Comparison of ENCODE assay signal across 12 cellular contexts in genomic region chr3:177106184-177106583, GRCh38.
A peak's percentile ranks its signal among the peaks of the same experiment; 100 is the strongest.
DNase-seq lines count a peak whose midpoint lies in the region; ATAC-seq, FAIRE-seq and TF ChIP-seq lines count a peak whose summit lies in the region.
"Had no signal": no experiment of that assay in that cellular context is flagged by ENCODE, and none has a peak within 500 bp of the region (broad histone marks: within the 10 kb centered on the region; RNA-seq: fewer than 3 reads in every experiment).

No MANE protein-coding gene starts in this region.

- peak; percentile 53 for ATAC-seq in GM18909 (IDR thresholded peaks at IDR 0.05; ENCODE audit: poor library complexity, unreplicated experiment)
- ATAC-seq in HG02642 (IDR thresholded peaks at IDR 0.05; ENCODE audit: poor library complexity, unreplicated experiment): peak; percentile 55
- no peak for ATAC-seq in HG02571 (IDR thresholded peaks at IDR 0.05; ENCODE audit: unreplicated experiment)
- ATAC-seq: effector memory CD8-positive, alpha-beta T cell had no signal

- H3K27ac Mint-ChIP-seq in activated CD4-positive, alpha-beta memory T cell treated with anti-CD3 and anti-CD28 coated beads, Interleukin-2, amount 10 ng/mL, durations not matched to agents 7 days and 5 days: no peak overlapping the region
- H3K27ac Mint-ChIP-seq: activated CD4-positive, alpha-beta T cell treated with anti-CD3 and anti-CD28 coated beads, Interleukin-2, amount 10 ng/mL, durations not matched to agents 24 days and 14 days had no signal

- H3K4me3 ChIP-seq in OCI-LY3 (ENCODE audit: low read length): peak overlapping the region; percentile 62
- H3K4me3 ChIP-seq in mesodermal cell (ENCODE audit: extremely low read depth, insufficient read depth, low read length, poor library complexity, severe bottlenecking): no peak overlapping the region
- H3K4me3 ChIP-seq: spleen had no signal

- WGBS in mesodermal cell (ENCODE audit: insufficient coverage in 2 of 2), 2 experiments: 88 to 91% methylated on average over 5 to 7 of the region's 7 CpGs

- H3K4me1 ChIP-seq in OCI-LY3 (ENCODE audit: low read length): peaks cover 49% of the 10 kb centered on the region
- H3K4me1 ChIP-seq in mesodermal cell (ENCODE audit: control insufficient read depth, insufficient read depth, low read length, poor library complexity, severe bottlenecking): peaks cover 19% of the 10 kb centered on the region

- H4K20me1 ChIP-seq in OCI-LY3 (ENCODE audit: insufficient read depth, low read length): peaks cover 99% of the 10 kb centered on the region

- no peaks in the 10 kb centered on the region for H3K27me3 ChIP-seq in OCI-LY3 (ENCODE audit: low read depth, low read length)
- H3K27me3 ChIP-seq: spleen had no signal

- DNase-seq in activated CD4-positive, alpha-beta memory T cell treated with anti-CD3 and anti-CD28 coated beads, Interleukin-2, amount 10 ng/mL, durations not matched to agents 7 days and 5 days: no peak
- DNase-seq in D721Med (ENCODE audit: insufficient read length, low spot score): no peak
- DNase-seq: activated CD4-positive, alpha-beta T cell treated with anti-CD3 and anti-CD28 coated beads, Interleukin-2, amount 10 ng/mL, durations not matched to agents 24 days and 14 days; effector memory CD8-positive, alpha-beta T cell; EL; NCI-H187 treated with DMSO at 0.1 percent for 48 hours; spleen had no signal

- peaks cover 3% of the 10 kb centered on the region for H3K9me3 Mint-ChIP-seq in activated CD4-positive, alpha-beta memory T cell treated with anti-CD3 and anti-CD28 coated beads, Interleukin-2, amount 10 ng/mL, durations not matched to agents 7 days and 5 days
- H3K9me3 Mint-ChIP-seq: effector memory CD8-positive, alpha-beta T cell had no signal

- peak overlapping the region; percentile 87 for H3K4me2 ChIP-seq in OCI-LY3 (ENCODE audit: low read length)

- FAIRE-seq in D721Med (lab: Jason Lieb, UNC): no peak

- H3K27ac ChIP-seq in OCI-LY3 (ENCODE audit: low read length) (no peak overlapping the region), mesodermal cell (ENCODE audit: low read depth, low read length, severe bottlenecking) (peak overlapping the region; percentile 31)
- H3K27ac ChIP-seq: spleen had no signal

- TF ChIP-seq CTCF in OCI-LY3 (IDR thresholded peaks at IDR 0.05; ENCODE audit: low read depth, low read length) (no peak), D721Med (IDR thresholded peaks at IDR 0.05; ENCODE audit: insufficient read depth, missing control alignments) (no peak)

- H3K79me2 ChIP-seq in OCI-LY3 (ENCODE audit: low read length): peaks cover 100% of the 10 kb centered on the region

- H2AFZ ChIP-seq in OCI-LY3 (ENCODE audit: low read depth, low read length): no peak overlapping the region

- H3K9me3 ChIP-seq in OCI-LY3 (ENCODE audit: insufficient read depth, low read length): no peaks in the 10 kb centered on the region
- H3K9me3 ChIP-seq in mesodermal cell (ENCODE audit: control insufficient read depth, low read length): no peaks in the 10 kb centered on the region
- H3K9me3 ChIP-seq: spleen had no signal

- CTCF ChIA-PET in activated CD4-positive, alpha-beta memory T cell treated with anti-CD3 and anti-CD28 coated beads, Interleukin-2, amount 10 ng/mL, durations not matched to agents 7 days and 5 days (lab: Charles Lee): no interaction called here

- H3K36me3 ChIP-seq in OCI-LY3 (replicated peaks; ENCODE audit: low read depth, low read length) (no peaks in the 10 kb centered on the region), mesodermal cell (ENCODE audit: control insufficient read depth, insufficient read depth, low read length) (no peaks in the 10 kb centered on the region)
- H3K36me3 ChIP-seq: spleen had no signal

- no peak overlapping the region for H3K9ac ChIP-seq in OCI-LY3 (ENCODE audit: low read length)

- peaks cover 32% of the 10 kb centered on the region for H3K4me1 Mint-ChIP-seq in activated CD4-positive, alpha-beta memory T cell treated with anti-CD3 and anti-CD28 coated beads, Interleukin-2, amount 10 ng/mL, durations not matched to agents 7 days and 5 days

- peaks cover 10% of the 10 kb centered on the region for H3K36me3 Mint-ChIP-seq in activated CD4-positive, alpha-beta memory T cell treated with anti-CD3 and anti-CD28 coated beads, Interleukin-2, amount 10 ng/mL, durations not matched to agents 7 days and 5 days (ENCODE audit: low read depth)

- POLR2A ChIA-PET in activated CD4-positive, alpha-beta memory T cell treated with anti-CD3 and anti-CD28 coated beads, Interleukin-2, amount 10 ng/mL, durations not matched to agents 7 days and 5 days (lab: Charles Lee): interaction anchor here (1.4 kb wide), 1 partner anchor 11 kb away, joined by 4 read pairs; no protein-coding TSS in a partner anchor

- H3K27me3 Mint-ChIP-seq in activated CD4-positive, alpha-beta memory T cell treated with anti-CD3 and anti-CD28 coated beads, Interleukin-2, amount 10 ng/mL, durations not matched to agents 7 days and 5 days: no peaks in the 10 kb centered on the region
- H3K27me3 Mint-ChIP-seq: activated CD4-positive, alpha-beta T cell treated with anti-CD3 and anti-CD28 coated beads, Interleukin-2, amount 10 ng/mL, durations not matched to agents 24 days and 14 days; effector memory CD8-positive, alpha-beta T cell had no signal

- no peak overlapping the region for H3K4me3 Mint-ChIP-seq in activated CD4-positive, alpha-beta memory T cell treated with anti-CD3 and anti-CD28 coated beads, Interleukin-2, amount 10 ng/mL, durations not matched to agents 7 days and 5 days
- H3K4me3 Mint-ChIP-seq: activated CD4-positive, alpha-beta T cell treated with anti-CD3 and anti-CD28 coated beads, Interleukin-2, amount 10 ng/mL, durations not matched to agents 24 days and 14 days; effector memory CD8-positive, alpha-beta T cell had no signal
